21 cellular contexts compared by ENCODE assay signal in the genomic region with DNA sequence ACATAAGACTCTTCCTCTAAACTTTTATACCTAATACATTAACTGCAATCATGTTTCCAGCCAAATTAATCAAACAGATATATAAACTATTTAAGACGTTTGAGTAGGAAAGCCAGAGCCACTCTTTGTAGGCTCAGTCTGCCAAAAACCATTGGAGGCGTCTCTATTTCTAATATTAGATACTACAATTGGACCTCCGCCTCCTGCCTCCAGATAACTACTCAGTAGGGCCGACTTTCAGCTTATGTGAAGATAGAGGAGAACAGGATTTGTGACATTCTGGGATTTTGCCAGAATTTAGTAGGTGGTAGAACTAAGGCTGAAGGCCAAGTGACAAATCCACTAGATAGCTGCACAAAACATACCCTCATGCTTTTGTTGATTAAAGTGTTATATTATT.
"Had no signal": no experiment of that assay in that cellular context is flagged by ENCODE, and none has a peak within 500 bp of the region (broad histone marks: within the 10 kb centered on the region; RNA-seq: fewer than 3 reads in every experiment).

No MANE protein-coding gene starts in this region.

- H3K36me3 ChIP-seq: esophagus muscularis mucosa, gastroesophageal sphincter, lower lobe of right lung, neural progenitor cell, pancreas, spleen had no signal

- H3K27ac ChIP-seq: epithelial cell of prostate, esophagus muscularis mucosa, gastroesophageal sphincter, hepatocyte, lower lobe of right lung, neural progenitor cell, pancreas, spleen, testis had no signal

- H3K9me3 ChIP-seq: esophagus muscularis mucosa, gastroesophageal sphincter, lower lobe of right lung, pancreas, spleen, testis had no signal

- ATAC-seq: effector memory CD8-positive, alpha-beta T cell; gastroesophageal sphincter; left lobe of liver; lower lobe of right lung; natural killer cell treated with Interleukin-12 subunit alpha and Interleukin-12 subunit beta and Interleukin-15 and Interleukin-18, amount 100 ng/mL, for 72 hours; pancreas; sciatic nerve; stimulated activated memory B cell treated with anti-CD40 and anti-IgM and Interleukin-4, amounts not matched to agents 10 μg/mL and 1 μg/mL and 100 μg/mL, for 72 hours; stimulated activated naive CD8-positive, alpha-beta T cell treated with anti-CD3 and anti-CD28 coated beads, Interleukin-15, amount 100 ng/mL, for 72 hours had no signal

- H3K4me3 ChIP-seq: esophagus muscularis mucosa, gastroesophageal sphincter, hepatocyte, lower lobe of right lung, neural progenitor cell, pancreas, spleen, testis had no signal

- H3K4me1 ChIP-seq: lower lobe of right lung, pancreas, spleen, testis had no signal

- DNase-seq: effector memory CD8-positive, alpha-beta T cell; foreskin fibroblast; glutamatergic neuron; lower lobe of right lung; pancreas; spleen; stimulated activated CD4-positive, alpha-beta T cell treated with anti-CD3 and anti-CD28 coated beads, Interleukin-15, amount 100 ng/mL, for 24 hours; stimulated activated CD4-positive, alpha-beta T cell treated with anti-CD3 and anti-CD28 coated beads, Interleukin-1b, Interleukin-23, amount 100 ng/mL, for 48 hours; stimulated activated CD4-positive, alpha-beta T cell treated with anti-CD3 and anti-CD28 coated beads, Interleukin-4, amount 100 ng/mL, for 24 hours; stimulated activated naive CD8-positive, alpha-beta T cell treated with anti-CD3 and anti-CD28 coated beads, Interleukin-15, amount 100 ng/mL, for 72 hours; testis; trophoblast cell had no signal

- H3K27me3 ChIP-seq: esophagus muscularis mucosa, gastroesophageal sphincter, hepatocyte, neural progenitor cell, pancreas, spleen, testis had no signal
